ENCODE assay signal across 11 cellular contexts in the genomic region with DNA sequence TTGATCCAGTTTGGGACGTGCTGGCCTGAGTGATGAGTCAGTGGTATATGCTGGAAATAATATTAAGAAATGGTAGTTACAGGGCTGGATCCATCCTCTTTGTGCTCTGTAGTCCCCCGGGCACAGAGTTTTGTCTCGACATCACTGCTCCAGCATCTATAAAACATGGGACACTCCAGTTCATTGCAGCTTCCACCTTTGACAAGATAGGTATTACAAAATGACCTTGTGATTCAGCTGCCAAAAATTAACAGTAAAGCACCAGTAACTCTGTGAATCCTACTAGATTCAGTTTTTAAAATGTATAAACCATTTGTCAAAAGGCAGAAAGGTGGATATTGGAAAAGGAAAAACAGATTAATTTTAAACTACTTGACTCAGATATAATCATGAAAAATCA. TPM values are rescaled to one million over a fixed set of nuclear protein-coding genes. Genes with fewer than 3 reads are reported as not detected.
A peak's percentile ranks its signal among the peaks of the same experiment; 100 is the strongest.
DNase-seq lines count a peak whose midpoint lies in the region; ATAC-seq and TF ChIP-seq lines count a peak whose summit lies in the region.
"Had no signal": no experiment of that assay in that cellular context is flagged by ENCODE, and none has a peak within 500 bp of the region (broad histone marks: within the 10 kb centered on the region; RNA-seq: fewer than 3 reads in every experiment).

No MANE protein-coding gene starts in this region.

- no peak overlapping the region for H2BK5ac ChIP-seq in mesenchymal stem cell (ENCODE audit: low read depth, low read length, poor library complexity, severe bottlenecking)

- POLR2A ChIA-PET in activated CD4-positive, alpha-beta memory T cell treated with anti-CD3 and anti-CD28 coated beads for 36 hours (lab: Charles Lee) = interaction anchor here (0.6 to 3.9 kb wide), 7 partner anchors 16 to 59 kb away, joined by 3 to 64 read pairs (median 13); partner anchors contain the start of gene GNG2

- H3K4me1 Mint-ChIP-seq in GM23338 (peaks cover 29% of the 10 kb centered on the region), osteocyte (ENCODE audit: unreplicated experiment) (peaks cover 2% of the 10 kb centered on the region)
- H3K4me1 Mint-ChIP-seq in activated CD4-positive, alpha-beta memory T cell treated with anti-CD3 and anti-CD28 coated beads for 36 hours (ENCODE audit: low read depth) = peaks cover 66% of the 10 kb centered on the region

- H3K27ac ChIP-seq in GM23338 (ENCODE audit: low read depth) (peak overlapping the region; percentile 22), mesenchymal stem cell (ENCODE audit: low read length, poor library complexity, severe bottlenecking) (no peak overlapping the region)
- H3K27ac ChIP-seq: 22Rv1 had no signal

- H2AK5ac ChIP-seq in mesenchymal stem cell (ENCODE audit: low read length, severe bottlenecking) = no peak overlapping the region

- peaks cover 11% of the 10 kb centered on the region for H3K27me3 Mint-ChIP-seq in GM23338 (ENCODE audit: insufficient read depth, low read depth, poor library complexity)
- peaks cover 2% of the 10 kb centered on the region for H3K27me3 Mint-ChIP-seq in activated CD4-positive, alpha-beta memory T cell treated with anti-CD3 and anti-CD28 coated beads for 36 hours
- H3K27me3 Mint-ChIP-seq in osteocyte (ENCODE audit: unreplicated experiment) = peaks cover 6% of the 10 kb centered on the region

- H2BK120ac ChIP-seq in mesenchymal stem cell (ENCODE audit: low read depth, low read length) = no peak overlapping the region

- H2AFZ ChIP-seq in GM23338 (peak overlapping the region; percentile 35; the same call in 1 of the 2 replicates), mesenchymal stem cell (ENCODE audit: low read depth, low read length) (no peak overlapping the region)

- no peaks in the 10 kb centered on the region for H4K20me1 ChIP-seq in GM23338 (replicated peaks; ENCODE audit: insufficient read depth)

- peaks cover 24% of the 10 kb centered on the region for H3K4me1 ChIP-seq in GM23338 (ENCODE audit: insufficient read depth)
- H3K4me1 ChIP-seq in mesenchymal stem cell (ENCODE audit: control insufficient read depth, insufficient read depth, low read depth, low read length) = peaks cover 2% of the 10 kb centered on the region
- H3K4me1 ChIP-seq: right lobe of liver had no signal

- H3K9me3 Mint-ChIP-seq in GM23338 (no peaks in the 10 kb centered on the region), osteocyte (ENCODE audit: unreplicated experiment) (no peaks in the 10 kb centered on the region)
- H3K9me3 Mint-ChIP-seq in activated CD4-positive, alpha-beta memory T cell treated with anti-CD3 and anti-CD28 coated beads for 36 hours = peaks cover 26% of the 10 kb centered on the region

- H3K9me2 ChIP-seq in GM23338 (ENCODE audit: insufficient read depth) = peaks cover 3% of the 10 kb centered on the region; the same call in 1 of the 2 replicates

- H2BK12ac ChIP-seq in mesenchymal stem cell (ENCODE audit: low read length in 2 of 2) = no peak overlapping the region

- H4K8ac ChIP-seq in mesenchymal stem cell (ENCODE audit: low read length) = no peak overlapping the region

- peaks cover 4% of the 10 kb centered on the region; the same call in 1 of the 2 replicates for H3F3A ChIP-seq in GM23338 (replicated peaks; ENCODE audit: low read depth)

- H3K4ac ChIP-seq in mesenchymal stem cell (ENCODE audit: low read depth in 1 of 2, low read length in 2 of 2) = no peak overlapping the region

- intact Hi-C loops in activated CD4-positive, alpha-beta memory T cell treated with anti-CD3 and anti-CD28 coated beads for 36 hours (cut with micrococcal nuclease) = loop anchor here (2.0 to 10.0 kb wide), 10 partner anchors 64 to 1614 kb away; partner anchors contain the start of genes DMAC2L, L2HGDH, RTRAF and SOS2

- DNase-seq in DMS53 (lab: John Stamatoyannopoulos, UW) = peak; percentile 5
- DNase-seq in DMS53 treated with DMSO at 0.1 percent for 48 hours (lab: John Stamatoyannopoulos, UW; ENCODE audit: unreplicated experiment) = no peak
- no peak for DNase-seq in GM23338 (ENCODE audit: low spot score)
- no peak for DNase-seq in activated CD4-positive, alpha-beta memory T cell treated with anti-CD3 and anti-CD28 coated beads for 36 hours
- DNase-seq in mesenchymal stem cell = peak; percentile 34
- no peak for DNase-seq in osteocyte (ENCODE audit: extremely low spot score, unreplicated experiment)
- DNase-seq: islet precursor cell had no signal

- CTCF ChIA-PET in activated CD4-positive, alpha-beta memory T cell treated with anti-CD3 and anti-CD28 coated beads for 36 hours (lab: Charles Lee) = interaction anchor here (0.9 to 3.2 kb wide), 7 partner anchors 10 to 136 kb away, joined by 3 to 26 read pairs (median 6); partner anchors contain the start of gene GNG2

- ATAC-seq in GM23338 (no peak), GM19463 (IDR thresholded peaks at IDR 0.05; ENCODE audit: unreplicated experiment) (no peak), GM18868 (IDR thresholded peaks at IDR 0.05; ENCODE audit: unreplicated experiment) (no peak)

- no peak overlapping the region for H3K14ac ChIP-seq in mesenchymal stem cell (ENCODE audit: low read length in 2 of 2)

- H3K23ac ChIP-seq in mesenchymal stem cell (ENCODE audit: low read length in 2 of 2) = no peak overlapping the region

- no peak overlapping the region for H2BK15ac ChIP-seq in mesenchymal stem cell (ENCODE audit: low read depth, poor library complexity, severe bottlenecking)

- no peaks in the 10 kb centered on the region for H3K9me3 ChIP-seq in mesenchymal stem cell (ENCODE audit: control insufficient read depth, low read length)
- H3K9me3 ChIP-seq: right lobe of liver had no signal

- no peaks in the 10 kb centered on the region for H3K79me2 ChIP-seq in GM23338 (replicated peaks; ENCODE audit: insufficient read depth)

- H3K4me2 ChIP-seq in GM23338 = peak overlapping the region; percentile 41
- H3K4me2 ChIP-seq in mesenchymal stem cell (ENCODE audit: low read length, poor library complexity, severe bottlenecking) = no peak overlapping the region

- no peaks in the 10 kb centered on the region for H3K79me1 ChIP-seq in mesenchymal stem cell (replicated peaks; ENCODE audit: low read length, poor library complexity, severe bottlenecking)

- H3K27ac Mint-ChIP-seq in GM23338 (no peak overlapping the region), osteocyte (ENCODE audit: unreplicated experiment) (no peak overlapping the region)
- peak overlapping the region; percentile 81 for H3K27ac Mint-ChIP-seq in activated CD4-positive, alpha-beta memory T cell treated with anti-CD3 and anti-CD28 coated beads for 36 hours

- 90% methylated on average over 3 of the region's 3 CpGs for WGBS in mesenchymal stem cell

- no peak overlapping the region for H3K9ac ChIP-seq in mesenchymal stem cell (ENCODE audit: low read length)

- no peaks in the 10 kb centered on the region for H3K27me3 ChIP-seq in GM23338 (ENCODE audit: insufficient read depth)
- no peaks in the 10 kb centered on the region for H3K27me3 ChIP-seq in mesenchymal stem cell (ENCODE audit: control insufficient read depth in 1 of 2, insufficient read depth in 1 of 2, low read length in 2 of 2)
- H3K27me3 ChIP-seq: right lobe of liver had no signal

- H3K36me3 ChIP-seq in GM23338 (ENCODE audit: insufficient read depth) (no peaks in the 10 kb centered on the region), mesenchymal stem cell (ENCODE audit: control insufficient read depth in 1 of 2, insufficient read depth in 2 of 2, low read depth in 1 of 2, low read length in 2 of 2) (no peaks in the 10 kb centered on the region)
- H3K36me3 ChIP-seq: right lobe of liver had no signal

- H3K18ac ChIP-seq in mesenchymal stem cell (ENCODE audit: low read depth in 1 of 2, low read length in 2 of 2) = no peak overlapping the region

- H3K36me3 Mint-ChIP-seq in GM23338 (ENCODE audit: low read depth) = no peaks in the 10 kb centered on the region; the same call in 2 of the 3 replicates
- H3K36me3 Mint-ChIP-seq in activated CD4-positive, alpha-beta memory T cell treated with anti-CD3 and anti-CD28 coated beads for 36 hours = peaks cover 30% of the 10 kb centered on the region
- no peaks in the 10 kb centered on the region for H3K36me3 Mint-ChIP-seq in osteocyte (ENCODE audit: unreplicated experiment)

- H4K91ac ChIP-seq in mesenchymal stem cell (ENCODE audit: low read length) = no peak overlapping the region

- H3K4me3 ChIP-seq in GM23338 (no peak overlapping the region), mesenchymal stem cell (ENCODE audit: insufficient read depth in 1 of 2, low read depth in 1 of 2, low read length in 2 of 2) (no peak overlapping the region)

- TF ChIP-seq CTCF in GM23338 (conservative IDR thresholded peaks at IDR 0.05; ENCODE audit: low read depth in 2 of 2) = no peak
- no peak for TF ChIP-seq CTCF in osteocyte (IDR thresholded peaks at IDR 0.05)

- H3K4me3 Mint-ChIP-seq in GM23338 = no peak overlapping the region
- H3K4me3 Mint-ChIP-seq in activated CD4-positive, alpha-beta memory T cell treated with anti-CD3 and anti-CD28 coated beads for 36 hours = peak overlapping the region; percentile 40
- H3K4me3 Mint-ChIP-seq in osteocyte (ENCODE audit: unreplicated experiment) = no peak overlapping the region

TF ChIP-seq in GM23338, 12 proteins besides CTCF, POLR2A, EP300 and RAD21 (continues in another document):
- TF ChIP-seq EZH2phosphoT487 (IDR thresholded peaks at IDR 0.05; ENCODE audit: unreplicated experiment) = no peak

RNA-seq across cellular contexts. Expression of gene GNG2, which starts 14.6 kb away (rescaled TPM):
- total RNA-seq in GM23338 (2014; rRNA removed; shearing (Covaris generic)) = 14.8 and 19.0 TPM in 2 replicates
- 8.2 and 9.9 TPM in 2 replicates for polyA plus RNA-seq in GM23338 (2016; fragmentation: Nextera tagmentation; extraction: Ambion mirVana)
- total RNA-seq in activated CD4-positive, alpha-beta memory T cell treated with anti-CD3 and anti-CD28 coated beads for 36 hours = 100 to 1,000 TPM; 146 TPM
- 57.8 TPM for polyA plus RNA-seq in mesenchymal stem cell (2013, experiment 1 of 2)
- 57.5 TPM for polyA plus RNA-seq in mesenchymal stem cell (2013, experiment 2 of 2)
- total RNA-seq in osteocyte = 3.9 and 4.1 TPM in 2 replicates

Comparison
In these comparisons a context has a peak if more than half of its experiments do, and no peak if none do; other contexts are left out.
1. DNase-seq: peak in DMS53 (single experiment) and mesenchymal stem cell (single experiment); none in DMS53 treated with DMSO at 0.1 percent for 48 hours (single experiment), GM23338 (single experiment), activated CD4-positive, alpha-beta memory T cell treated with anti-CD3 and anti-CD28 coated beads for 36 hours (single experiment) and osteocyte (single experiment).